30 cellular contexts compared by ENCODE assay signal in the genomic region with DNA sequence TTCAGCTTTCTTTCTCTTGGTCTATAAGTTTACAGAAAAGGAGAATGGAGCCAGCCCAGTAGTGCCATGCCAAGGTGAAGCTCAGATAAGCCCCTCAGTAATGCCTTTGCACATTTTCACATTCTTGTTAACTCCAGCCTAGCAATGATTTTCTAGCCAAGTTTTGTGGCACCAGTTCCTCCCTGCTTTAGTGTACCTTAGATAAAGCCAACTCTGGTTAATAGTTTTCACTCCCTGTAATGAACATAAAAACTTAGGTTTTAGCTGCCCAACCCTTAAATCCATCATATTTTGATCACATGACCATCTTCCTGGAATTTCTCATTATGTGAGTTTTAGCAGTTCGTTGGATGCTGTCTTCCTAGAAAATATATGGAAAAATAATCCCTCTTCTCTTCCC.
"Had no signal": no experiment of that assay in that cellular context is flagged by ENCODE, and none has a peak within 500 bp of the region (broad histone marks: within the 10 kb centered on the region; RNA-seq: fewer than 3 reads in every experiment).

No MANE protein-coding gene starts in this region.

- H3K4me3 Mint-ChIP-seq: activated CD4-positive, alpha-beta memory T cell treated with anti-CD3 and anti-CD28 coated beads, Interleukin-2, amount 10 ng/mL, durations not matched to agents 7 days and 5 days; activated CD4-positive, alpha-beta T cell treated with anti-CD3 and anti-CD28 coated beads for 36 hours; activated CD4-positive, alpha-beta T cell treated with anti-CD3 and anti-CD28 coated beads, Interleukin-2, amount 10 ng/mL, durations not matched to agents 7 days and 5 days; activated naive CD4-positive, alpha-beta T cell treated with anti-CD3 and anti-CD28 coated beads, Interleukin-2, amount 10 ng/mL, durations not matched to agents 7 days and 5 days; activated naive CD8-positive, alpha-beta T cell treated with anti-CD3 and anti-CD28 coated beads, Interleukin-2, amount 10 ng/mL, durations not matched to agents 7 days and 5 days; activated T-cell treated with anti-CD3 and anti-CD28 coated beads, Interleukin-2, amount 50 U/mL, for 24 hours; activated T-cell treated with anti-CD3 and anti-CD28 coated beads, Interleukin-2, amount 50 U/mL, for 72 hours; central memory CD8-positive, alpha-beta T cell; dendritic cell treated with granulocyte-macrophage colony-stimulating factor and Interleukin-4, amounts not matched to agents 40 ng/mL and 50 ng/mL, for 4 days had no signal

- H3K27ac Mint-ChIP-seq: activated CD4-positive, alpha-beta memory T cell treated with anti-CD3 and anti-CD28 coated beads, Interleukin-2, amount 10 ng/mL, durations not matched to agents 7 days and 5 days; activated CD4-positive, alpha-beta T cell treated with anti-CD3 and anti-CD28 coated beads for 36 hours; activated CD4-positive, alpha-beta T cell treated with anti-CD3 and anti-CD28 coated beads, Interleukin-2, amount 10 ng/mL, durations not matched to agents 7 days and 5 days; activated naive CD4-positive, alpha-beta T cell treated with anti-CD3 and anti-CD28 coated beads, Interleukin-2, amount 10 ng/mL, durations not matched to agents 7 days and 5 days; activated naive CD4-positive, alpha-beta T cell treated with anti-CD3 and anti-CD28 coated beads, Interleukin-2, amount 50 U/mL, for 72 hours; activated naive CD8-positive, alpha-beta T cell treated with anti-CD3 and anti-CD28 coated beads, Interleukin-2, amount 10 ng/mL, durations not matched to agents 7 days and 5 days; activated T-cell treated with anti-CD3 and anti-CD28 coated beads, Interleukin-2, amount 50 U/mL, for 24 hours; activated T-cell treated with anti-CD3 and anti-CD28 coated beads, Interleukin-2, amount 50 U/mL, for 72 hours; dendritic cell treated with granulocyte-macrophage colony-stimulating factor and Interleukin-4, amounts not matched to agents 40 ng/mL and 50 ng/mL, for 4 days had no signal

- H3K9me3 Mint-ChIP-seq: activated CD4-positive, alpha-beta memory T cell treated with anti-CD3 and anti-CD28 coated beads, Interleukin-2, amount 10 ng/mL, durations not matched to agents 7 days and 5 days; activated CD4-positive, alpha-beta T cell treated with anti-CD3 and anti-CD28 coated beads, Interleukin-2, amount 10 ng/mL, durations not matched to agents 7 days and 5 days; activated naive CD4-positive, alpha-beta T cell treated with anti-CD3 and anti-CD28 coated beads, Interleukin-2, amount 10 ng/mL, durations not matched to agents 7 days and 5 days; activated naive CD4-positive, alpha-beta T cell treated with anti-CD3 and anti-CD28 coated beads, Interleukin-2, amount 50 U/mL, for 72 hours; activated T-cell treated with anti-CD3 and anti-CD28 coated beads, Interleukin-2, amount 50 U/mL, for 24 hours; activated T-cell treated with anti-CD3 and anti-CD28 coated beads, Interleukin-2, amount 50 U/mL, for 72 hours had no signal

- H3K4me1 ChIP-seq: foreskin keratinocyte, gastrocnemius medialis had no signal

- H3K27me3 Mint-ChIP-seq: activated CD4-positive, alpha-beta memory T cell treated with anti-CD3 and anti-CD28 coated beads, Interleukin-2, amount 10 ng/mL, durations not matched to agents 7 days and 5 days; activated CD4-positive, alpha-beta T cell treated with anti-CD3 and anti-CD28 coated beads for 36 hours; activated CD4-positive, alpha-beta T cell treated with anti-CD3 and anti-CD28 coated beads, Interleukin-2, amount 10 ng/mL, durations not matched to agents 7 days and 5 days; activated naive CD4-positive, alpha-beta T cell treated with anti-CD3 and anti-CD28 coated beads, Interleukin-2, amount 10 ng/mL, durations not matched to agents 7 days and 5 days; activated T-cell treated with anti-CD3 and anti-CD28 coated beads, Interleukin-2, amount 50 U/mL, for 24 hours; central memory CD8-positive, alpha-beta T cell; dendritic cell treated with granulocyte-macrophage colony-stimulating factor and Interleukin-4, amounts not matched to agents 40 ng/mL and 50 ng/mL, for 4 days had no signal

- ATAC-seq: activated CD4-positive, alpha-beta T cell treated with anti-CD3 and anti-CD28 coated beads for 36 hours; activated naive CD4-positive, alpha-beta T cell treated with anti-CD3 and anti-CD28 coated beads, Interleukin-2, amount 50 U/mL, for 72 hours; activated T-cell treated with anti-CD3 and anti-CD28 coated beads, Interleukin-2, amount 50 U/mL, for 72 hours; foreskin keratinocyte; gastrocnemius medialis; heart left ventricle had no signal

- DNase-seq: activated CD4-positive, alpha-beta memory T cell treated with anti-CD3 and anti-CD28 coated beads, Interleukin-2, amount 10 ng/mL, durations not matched to agents 7 days and 5 days; activated CD4-positive, alpha-beta T cell treated with anti-CD3 and anti-CD28 coated beads for 36 hours; activated CD4-positive, alpha-beta T cell treated with anti-CD3 and anti-CD28 coated beads, Interleukin-2, amount 10 ng/mL, durations not matched to agents 7 days and 5 days; activated CD4-positive, alpha-beta T cell treated with anti-CD3 and anti-CD28 coated beads, Interleukin-2, amount 50 U/mL, for 4 hours; activated CD4-positive, CD25-positive, alpha-beta regulatory T cell; activated CD4-positive, CD25-positive, alpha-beta regulatory T cell treated with anti-CD3 and anti-CD28 coated beads, Interleukin-2, amount 50 U/mL, for 72 hours; activated CD8-positive, alpha-beta memory T cell treated with anti-CD3 and anti-CD28 coated beads, Interleukin-2, amount 50 U/mL, for 48 hours; activated gamma-delta T cell; activated naive CD4-positive, alpha-beta T cell; activated naive CD4-positive, alpha-beta T cell treated with anti-CD3 and anti-CD28 coated beads, Interleukin-2, amount 10 ng/mL, durations not matched to agents 7 days and 5 days; activated naive CD8-positive, alpha-beta T cell treated with anti-CD3 and anti-CD28 coated beads, Interleukin-2, amount 10 ng/mL, durations not matched to agents 7 days and 5 days; activated T-cell treated with anti-CD3 and anti-CD28 coated beads for 4 hours; activated T-cell treated with anti-CD3 and anti-CD28 coated beads, Interleukin-2, amount 50 U/mL, for 24 hours; activated T-cell treated with anti-CD3 and anti-CD28 coated beads, Interleukin-2, amount 50 U/mL, for 72 hours; amniotic stem cell; anterior cingulate cortex; brain microvascular endothelial cell; dorsolateral prefrontal cortex; effector memory CD4-positive, alpha-beta T cell; erythroblast; foreskin keratinocyte; gastrocnemius medialis; glutamatergic neuron; heart left ventricle; T-helper 2 cell had no signal

- H3K36me3 ChIP-seq: brain microvascular endothelial cell, esophagus muscularis mucosa, gastrocnemius medialis, heart left ventricle had no signal

- H3K36me3 Mint-ChIP-seq: activated naive CD4-positive, alpha-beta T cell treated with anti-CD3 and anti-CD28 coated beads, Interleukin-2, amount 10 ng/mL, durations not matched to agents 7 days and 5 days; activated naive CD4-positive, alpha-beta T cell treated with anti-CD3 and anti-CD28 coated beads, Interleukin-2, amount 50 U/mL, for 72 hours; activated naive CD8-positive, alpha-beta T cell treated with anti-CD3 and anti-CD28 coated beads, Interleukin-2, amount 10 ng/mL, durations not matched to agents 7 days and 5 days had no signal

- H3K9me3 ChIP-seq: esophagus muscularis mucosa, gastrocnemius medialis had no signal

- H3K27me3 ChIP-seq: brain microvascular endothelial cell, dorsolateral prefrontal cortex, esophagus muscularis mucosa, foreskin keratinocyte, gastrocnemius medialis, heart left ventricle had no signal

- H3K27ac ChIP-seq: brain microvascular endothelial cell, coronary artery, dorsolateral prefrontal cortex, esophagus muscularis mucosa, foreskin keratinocyte, gastrocnemius medialis, heart left ventricle had no signal

- H3K4me1 Mint-ChIP-seq: activated CD4-positive, alpha-beta memory T cell treated with anti-CD3 and anti-CD28 coated beads, Interleukin-2, amount 10 ng/mL, durations not matched to agents 7 days and 5 days; activated CD4-positive, alpha-beta T cell treated with anti-CD3 and anti-CD28 coated beads for 36 hours; activated CD4-positive, alpha-beta T cell treated with anti-CD3 and anti-CD28 coated beads, Interleukin-2, amount 10 ng/mL, durations not matched to agents 7 days and 5 days; activated naive CD4-positive, alpha-beta T cell treated with anti-CD3 and anti-CD28 coated beads, Interleukin-2, amount 10 ng/mL, durations not matched to agents 7 days and 5 days; activated naive CD8-positive, alpha-beta T cell treated with anti-CD3 and anti-CD28 coated beads, Interleukin-2, amount 10 ng/mL, durations not matched to agents 7 days and 5 days; central memory CD8-positive, alpha-beta T cell had no signal

- H3K4me3 ChIP-seq: coronary artery, dorsolateral prefrontal cortex, esophagus muscularis mucosa, gastrocnemius medialis, heart left ventricle had no signal
